Comparison of ENCODE assay signal across 1 cellular context in genomic region chr2:175175896-175176295, GRCh38.
TF ChIP-seq lines count a peak whose summit lies in the region.

No MANE protein-coding gene starts in this region.

TF ChIP-seq in K562, 482 proteins besides CTCF, POLR2A, EP300 and RAD21:
- TF ChIP-seq SMAD3 (CRISPR knock-in tag; conservative IDR thresholded peaks at IDR 0.05) (0 out of 2 replicates have a peak, but pooled peaks have one; percentile 20), ZNF75A (CRISPR knock-in tag; IDR thresholded peaks at IDR 0.05) (no peak), ZFX (CRISPR knock-in tag; IDR thresholded peaks at IDR 0.05) (no peak), MAFG (tag; conservative IDR thresholded peaks at IDR 0.05) (no peak), MCM3 (IDR thresholded peaks at IDR 0.05) (no peak), NFRKB (IDR thresholded peaks at IDR 0.05; ENCODE audit: low read depth) (no peak), ZBTB26 (CRISPR knock-in tag; IDR thresholded peaks at IDR 0.05) (no peak), PHTF2 (CRISPR knock-in tag; IDR thresholded peaks at IDR 0.05) (no peak), OTX1 (CRISPR knock-in tag; IDR thresholded peaks at IDR 0.05) (0 out of 2 replicates have a peak, but pooled peaks have one; percentile 13), GTF2E2 (tag; IDR thresholded peaks at IDR 0.05) (no peak), FOXA3 (CRISPR knock-in tag; conservative IDR thresholded peaks at IDR 0.05 in 1 of 2, IDR thresholded peaks at IDR 0.05 in 1 of 2) (peak in 1 of 2 experiments; percentile 27; a peak in 1 of 4 replicates), POLR2AphosphoS5 (IDR thresholded peaks at IDR 0.05; ENCODE audit: control insufficient read depth, insufficient read depth, low read depth, low read length) (peak; percentile 42; the same call in 1 of the 2 replicates), CUX1 (CRISPR knock-in tag; IDR thresholded peaks at IDR 0.05) (no peak), DLX4 (CRISPR knock-in tag; IDR thresholded peaks at IDR 0.05) (no peak), AFF1 (IDR thresholded peaks at IDR 0.05; ENCODE audit: low read depth in 1 of 2, partially characterized antibody in 2 of 2) (no peak), U2AF1 (optimal IDR thresholded peaks at IDR 0.05; ENCODE audit: low read depth, low read length) (no peak)
